ENCODE assay signal across 18 cellular contexts in the genomic region with DNA sequence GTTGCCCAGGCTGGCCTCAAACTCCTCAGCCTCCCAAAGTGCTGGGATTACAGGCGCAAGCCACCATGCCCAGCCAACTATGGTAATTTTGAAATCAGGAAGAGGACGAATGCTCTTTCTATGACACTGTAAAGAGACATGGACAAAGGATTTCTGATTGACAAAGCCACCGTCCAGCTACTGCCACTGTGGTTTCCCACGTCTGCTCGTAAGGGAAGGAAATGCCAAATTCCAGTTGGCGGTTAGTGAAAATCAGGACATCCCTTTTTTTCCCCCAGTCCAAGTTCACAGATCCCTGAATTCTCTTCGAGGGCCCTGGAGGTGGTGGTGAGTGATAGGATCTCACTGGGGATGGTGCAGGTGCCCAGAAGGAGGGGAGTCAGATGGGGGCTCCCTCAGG. TPM values are rescaled to one million over a fixed set of nuclear protein-coding genes. Genes with fewer than 3 reads are reported as not detected.
DNase-seq lines count a peak whose midpoint lies in the region; ATAC-seq and TF ChIP-seq lines count a peak whose summit lies in the region.
"Had no signal": no experiment of that assay in that cellular context is flagged by ENCODE, and none has a peak within 500 bp of the region (broad histone marks: within the 10 kb centered on the region; RNA-seq: fewer than 3 reads in every experiment).

No MANE protein-coding gene starts in this region.

- 90% methylated on average over 2 of the region's 7 CpGs; no CpG with 5 or more reads in 1 of the 2 experiments for WGBS in IMR-90 (ENCODE audit: extremely low coverage in 2 of 2, insufficient read length in 1 of 2), 2 experiments
- 84% methylated on average over 7 of the region's 7 CpGs for WGBS in hepatocyte (ENCODE audit: low lambda C conversion rate, missing lambda C conversion rate)
- WGBS in neuronal stem cell (ENCODE audit: extremely low coverage in 2 of 2, insufficient read length in 2 of 2, insufficient replicate concordance in 1 of 2), 2 donors, result no CpG with 5 or more reads among the region's 7 CpGs

- in situ Hi-C loops in IMR-90 (cut with MboI; ENCODE audit: low sequenced_read_pairs), result no loop called here

- H2AK9ac ChIP-seq in IMR-90 (replicated peaks; ENCODE audit: low read depth, low read length, poor library complexity), result peak overlapping the region; percentile 42

- H2BK5ac ChIP-seq in IMR-90 (ENCODE audit: low read depth, low read length, poor library complexity, severe bottlenecking) (no peak overlapping the region), neuronal stem cell (ENCODE audit: low read length) (peak overlapping the region; percentile 88)

- H2BK120ac ChIP-seq in IMR-90 (ENCODE audit: low read depth, low read length) (no peak overlapping the region), neuronal stem cell (ENCODE audit: low read depth, low read length) (peak overlapping the region; percentile 24)

- no peak overlapping the region for H2BK20ac ChIP-seq in IMR-90 (ENCODE audit: low read depth, low read length)

- CTCF ChIA-PET in IMR-90 (lab: Yijun Ruan, JAX), result no interaction called here

- H3K4me3 ChIP-seq in IMR-90 (ENCODE audit: insufficient read depth, low read depth, low read length) (no peak overlapping the region), WERI-Rb-1 (ENCODE audit: low read depth, low read length) (no peak overlapping the region), hepatocyte (no peak overlapping the region), neuronal stem cell (ENCODE audit: low read length in 2 of 2) (no peak overlapping the region)
- H3K4me3 ChIP-seq: SJCRH30 had no signal

- H3K23ac ChIP-seq in IMR-90 (ENCODE audit: low read depth, low read length) (no peak overlapping the region), neuronal stem cell (ENCODE audit: low read depth, low read length, poor library complexity) (no peak overlapping the region)

- H3K14ac ChIP-seq in IMR-90 (replicated peaks; ENCODE audit: low read depth, low read length) (no peak overlapping the region), neuronal stem cell (ENCODE audit: low read length) (no peak overlapping the region)

- H3K79me1 ChIP-seq in IMR-90 (ENCODE audit: low read depth in 1 of 2, low read length in 2 of 2) (no peaks in the 10 kb centered on the region), neuronal stem cell (ENCODE audit: low read depth, low read length) (no peaks in the 10 kb centered on the region)

- H3K27ac ChIP-seq in IMR-90 (ENCODE audit: insufficient read depth, low read length) (no peak overlapping the region), WERI-Rb-1 (peak overlapping the region; percentile 58), hepatocyte (peak overlapping the region; percentile 82), neuronal stem cell (replicated peaks; ENCODE audit: low read length) (no peak overlapping the region)
- H3K27ac ChIP-seq: C4-2B, SJCRH30 had no signal

- no peak overlapping the region for H2BK12ac ChIP-seq in neuronal stem cell (ENCODE audit: low read length)

- dilution Hi-C loops in IMR-90 (cut with HindIII; ENCODE audit: low sequenced_read_pairs, unreplicated experiment), result no loop called here

- H2BK15ac ChIP-seq in IMR-90 (ENCODE audit: low read depth, low read length) (no peak overlapping the region), neuronal stem cell (ENCODE audit: low read length) (peak overlapping the region; percentile 3)

- DNase-seq in IMR-90 (no peak), WERI-Rb-1 (no peak), hepatocyte (ENCODE audit: low spot score) (no peak), neuronal stem cell (ENCODE audit: low spot score) (no peak), medulla oblongata (ENCODE audit: extremely low spot score) (no peak), NCI-H2227 (lab: John Stamatoyannopoulos, UW; ENCODE audit: unreplicated experiment) (no peak), RKO (ENCODE audit: low spot score) (no peak)
- DNase-seq: COR-L47, DMS 273 treated with DMSO at 0.1 percent for 48 hours, DND-41, H7, NCI-H1417 treated with DMSO at 0.1 percent for 48 hours, NCI-H187 treated with DMSO at 0.1 percent for 48 hours, NCI-H226, NCI-H524 treated with DMSO at 0.1 percent for 48 hours, SJCRH30 had no signal

- H3K9me1 ChIP-seq in IMR-90 (ENCODE audit: insufficient read depth, low read length), result no peaks in the 10 kb centered on the region

- H3K9me3 ChIP-seq in IMR-90 (ENCODE audit: control insufficient read depth, insufficient read depth, low read length), result no peaks in the 10 kb centered on the region
- H3K9me3 ChIP-seq in WERI-Rb-1 (ENCODE audit: severe bottlenecking), result no peaks in the 10 kb centered on the region
- H3K9me3 ChIP-seq in hepatocyte (ENCODE audit: low read depth), result no peaks in the 10 kb centered on the region
- no peaks in the 10 kb centered on the region for H3K9me3 ChIP-seq in neuronal stem cell (replicated peaks in 1 of 2; ENCODE audit: control insufficient read depth in 2 of 2, insufficient read depth in 1 of 2, low read depth in 1 of 2, low read length in 2 of 2)
- H3K9me3 ChIP-seq: SJCRH30 had no signal

- H3K27me3 ChIP-seq in IMR-90 (ENCODE audit: control insufficient read depth, insufficient read depth, low read length), result no peaks in the 10 kb centered on the region; the same call in 1 of the 2 replicates
- H3K27me3 ChIP-seq in WERI-Rb-1 (ENCODE audit: insufficient read depth, low read depth, severe bottlenecking), result no peaks in the 10 kb centered on the region
- no peaks in the 10 kb centered on the region for H3K27me3 ChIP-seq in hepatocyte
- peaks cover 0 to 13% (median 2%) of the 10 kb centered on the region in 3 experiments for H3K27me3 ChIP-seq in neuronal stem cell (ENCODE audit: control insufficient read depth in 3 of 3, insufficient read depth in 3 of 3, low read depth in 1 of 3, low read length in 3 of 3)
- H3K27me3 ChIP-seq: SJCRH30 had no signal

- no peak for TF ChIP-seq POLR2A in IMR-90 (IDR thresholded peaks at IDR 0.05; ENCODE audit: low read depth, low read length)

- no peak for ATAC-seq in IMR-90 (ENCODE audit: low read depth)
- ATAC-seq in HG03342 (IDR thresholded peaks at IDR 0.05; ENCODE audit: unreplicated experiment), result no peak

- no TSS peak for BruUV-seq in IMR-90 (replicated peaks; lab: Mats Ljungman, UMichigan)

- H3K4me2 ChIP-seq in IMR-90 (ENCODE audit: low read depth, low read length) (no peak overlapping the region), hepatocyte (no peak overlapping the region), neuronal stem cell (ENCODE audit: insufficient read depth, low read length, poor library complexity, severe bottlenecking) (no peak overlapping the region)

- H2AK5ac ChIP-seq in IMR-90 (ENCODE audit: low read depth, low read length), result no peak overlapping the region
- peak overlapping the region; percentile 73 for H2AK5ac ChIP-seq in neuronal stem cell (ENCODE audit: low read depth, low read length)

- no peak overlapping the region for H3K9ac ChIP-seq in IMR-90 (ENCODE audit: low read depth, low read length)
- no peak overlapping the region for H3K9ac ChIP-seq in neuronal stem cell (ENCODE audit: low read depth, low read length, poor library complexity)

- H3K18ac ChIP-seq in IMR-90 (ENCODE audit: low read depth, low read length) (no peak overlapping the region), neuronal stem cell (ENCODE audit: low read length) (peak overlapping the region; percentile 44)

- H3K9me2 ChIP-seq in hepatocyte (replicated peaks; ENCODE audit: insufficient read depth), result no peaks in the 10 kb centered on the region

- no peak overlapping the region for H3K56ac ChIP-seq in IMR-90 (ENCODE audit: extremely low read depth, insufficient read depth, low read length)

- H3K4ac ChIP-seq in IMR-90 (ENCODE audit: low read depth, low read length) (no peak overlapping the region), neuronal stem cell (ENCODE audit: low read length) (no peak overlapping the region)

- no peak overlapping the region for H4K5ac ChIP-seq in IMR-90 (ENCODE audit: low read depth, low read length)

- no peak for TF ChIP-seq RAD21 in IMR-90 (IDR thresholded peaks at IDR 0.05; ENCODE audit: low read length)

- intact Hi-C loops in IMR-90 (cut with micrococcal nuclease), result no loop called here

- no peak for TF ChIP-seq CTCF in IMR-90 (conservative IDR thresholded peaks at IDR 0.05; ENCODE audit: low read depth, low read length)
- no peak for TF ChIP-seq CTCF in WERI-Rb-1 (IDR thresholded peaks at IDR 0.05; ENCODE audit: low read depth, low read length)
- no peak for TF ChIP-seq CTCF in hepatocyte (IDR thresholded peaks at IDR 0.05; ENCODE audit: poor library complexity)

- H3K4me1 ChIP-seq in IMR-90 (ENCODE audit: control insufficient read depth, insufficient read depth, low read length) (no peaks in the 10 kb centered on the region), hepatocyte (ENCODE audit: insufficient read depth) (peaks cover 56% of the 10 kb centered on the region), neuronal stem cell (ENCODE audit: control insufficient read depth in 2 of 2, insufficient read depth in 1 of 2, low read depth in 1 of 2, low read length in 2 of 2) (peaks cover 19 to 25% of the 10 kb centered on the region in 2 donors)

- H4K8ac ChIP-seq in IMR-90 (ENCODE audit: low read depth in 2 of 2, low read length in 2 of 2), result no peak overlapping the region
- no peak overlapping the region for H4K8ac ChIP-seq in neuronal stem cell (ENCODE audit: low read depth, low read length)

- no peak overlapping the region for H4K91ac ChIP-seq in IMR-90 (ENCODE audit: insufficient read depth, low read depth, low read length)
- H4K91ac ChIP-seq in neuronal stem cell (ENCODE audit: low read depth, low read length, poor library complexity), result no peak overlapping the region

- H3K36me3 ChIP-seq in IMR-90 (ENCODE audit: control insufficient read depth, insufficient read depth, low read length) (no peaks in the 10 kb centered on the region), WERI-Rb-1 (no peaks in the 10 kb centered on the region), hepatocyte (replicated peaks; ENCODE audit: insufficient read depth, low read depth) (no peaks in the 10 kb centered on the region), neuronal stem cell (replicated peaks in 1 of 2; ENCODE audit: control insufficient read depth in 2 of 2, insufficient read depth in 2 of 2, low read length in 2 of 2) (no peaks in the 10 kb centered on the region)
- H3K36me3 ChIP-seq: SJCRH30 had no signal

- H4K20me1 ChIP-seq in IMR-90 (ENCODE audit: insufficient read depth, low read length) (no peaks in the 10 kb centered on the region), hepatocyte (ENCODE audit: insufficient read depth, poor library complexity, severe bottlenecking) (no peaks in the 10 kb centered on the region)

- no peak overlapping the region for H2AFZ ChIP-seq in IMR-90 (replicated peaks; ENCODE audit: low read length, poor library complexity)
- H2AFZ ChIP-seq in hepatocyte, result no peak overlapping the region
- H2AFZ ChIP-seq in neuronal stem cell (ENCODE audit: low read length), result peak overlapping the region; percentile 13

- no peaks in the 10 kb centered on the region for H3K79me2 ChIP-seq in hepatocyte

- POLR2A ChIA-PET in IMR-90 (lab: Charles Lee; ENCODE audit: unreplicated experiment), result no interaction called here

RNA-seq across cellular contexts. Expression of a gene that starts 31.2 kb away (rescaled TPM):
- 0.54 and 0.83 TPM in 2 replicates for total RNA-seq in IMR-90 (2012; rRNA removed)
- 13.7 and 14.9 TPM in 2 replicates for polyA plus RNA-seq in IMR-90 (2012; rRNA removed)
- 10.8 and 34.1 TPM in 2 replicates for polyA plus RNA-seq in IMR-90 (2012; cell fraction: cytosol; rRNA removed)
- 54.0 and 64.7 TPM in 2 replicates for polyA plus RNA-seq in IMR-90 (2012; cell fraction: nucleus; rRNA removed; ENCODE audit: low replicate concordance)
- 2.9 and 3.0 TPM in 2 replicates for total RNA-seq in hepatocyte
- 8.4 and 9.8 TPM in 2 replicates for polyA plus RNA-seq in hepatocyte
- polyA plus RNA-seq in neuronal stem cell (2013, experiment 1 of 2), result 3.5 TPM
- polyA plus RNA-seq in neuronal stem cell (2013, experiment 2 of 2), result 3.7 TPM

Comparison
In these comparisons a context has a peak if more than half of its experiments do, and no peak if none do; other contexts are left out.
1. H3K27ac ChIP-seq: peak in WERI-Rb-1 (single experiment) and hepatocyte (single experiment); none in IMR-90 (single experiment) and neuronal stem cell (single experiment).